25 cellular contexts compared by ENCODE assay signal in the genomic region with DNA sequence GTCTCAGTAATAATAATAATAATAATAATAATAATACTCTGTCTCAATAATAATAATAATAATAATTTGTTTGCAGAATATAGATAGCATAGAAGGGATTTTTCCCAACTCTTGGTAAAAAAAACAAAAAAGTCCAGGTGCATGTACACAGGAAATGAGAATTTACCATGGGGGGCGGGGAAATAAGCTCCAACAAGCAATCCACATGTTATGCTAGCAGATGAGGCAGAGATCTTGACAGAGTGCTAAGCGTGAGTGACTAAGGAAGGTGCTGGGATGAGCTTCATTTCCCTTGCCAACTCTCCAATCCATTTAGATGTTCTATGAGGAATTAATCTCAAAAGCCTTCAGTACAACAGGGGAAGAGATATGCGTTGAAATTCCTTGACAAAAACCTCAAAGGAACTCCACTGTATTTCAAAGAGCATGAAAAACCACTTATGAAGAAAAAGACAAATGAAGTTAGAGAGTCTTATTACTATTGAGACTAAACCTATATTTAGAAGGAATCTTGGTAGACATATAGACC. TPM values are rescaled to one million over a fixed set of nuclear protein-coding genes. Genes with fewer than 3 reads are reported as not detected.
DNase-seq lines count a peak whose midpoint lies in the region; ATAC-seq, FAIRE-seq and TF ChIP-seq lines count a peak whose summit lies in the region.
"Had no signal": no experiment of that assay in that cellular context is flagged by ENCODE, and none has a peak within 500 bp of the region (broad histone marks: within the 10 kb centered on the region; RNA-seq: fewer than 3 reads in every experiment).

No MANE protein-coding gene starts in this region.

- no peak overlapping the region for H3K4me2 ChIP-seq in K562 (ENCODE audit: insufficient read depth, low read length)
- H3K4me2 ChIP-seq in osteoblast (ENCODE audit: insufficient read depth, low read length), result no peak overlapping the region
- H3K4me2 ChIP-seq: A549 had no signal

- in situ Hi-C loops in K562 (cut with MboI), result no loop called here

- no peak for FAIRE-seq in K562 (lab: Jason Lieb, UNC)
- FAIRE-seq: A549, G401.6, GM12892, H1 had no signal

- no peak for TF ChIP-seq POLR2A in breast epithelium (IDR thresholded peaks at IDR 0.05)
- TF ChIP-seq POLR2A in K562 (conservative IDR thresholded peaks at IDR 0.05), result no peak

- H4K20me1 ChIP-seq in K562 (replicated peaks; ENCODE audit: control insufficient read depth, insufficient read depth, low read length) (no peaks in the 10 kb centered on the region), osteoblast (ENCODE audit: insufficient read depth, low read length) (no peaks in the 10 kb centered on the region)

- H3K4me3 Mint-ChIP-seq in MCF 10A (ENCODE audit: unreplicated experiment), result no peak overlapping the region
- H3K4me3 Mint-ChIP-seq in activated CD8-positive, alpha-beta memory T cell treated with anti-CD3 and anti-CD28 coated beads, Interleukin-2, amount 10 ng/mL, durations not matched to agents 7 days and 5 days, result no peak overlapping the region
- H3K4me3 Mint-ChIP-seq in activated T-cell treated with anti-CD3 and anti-CD28 coated beads, Interleukin-2, amount 50 U/mL, for 24 hours, result no peak overlapping the region
- H3K4me3 Mint-ChIP-seq: CD4-positive, alpha-beta memory T cell had no signal

- H3K9ac ChIP-seq in K562 (ENCODE audit: insufficient read depth in 1 of 2, low read depth in 2 of 2, low read length in 2 of 2), result no peak overlapping the region
- H3K9ac ChIP-seq: GM23248 had no signal

- H3K36me3 Mint-ChIP-seq in MCF 10A (ENCODE audit: insufficient read depth, unreplicated experiment), result peaks cover 51% of the 10 kb centered on the region
- H3K36me3 Mint-ChIP-seq in activated CD8-positive, alpha-beta memory T cell treated with anti-CD3 and anti-CD28 coated beads, Interleukin-2, amount 10 ng/mL, durations not matched to agents 7 days and 5 days, result no peaks in the 10 kb centered on the region
- H3K36me3 Mint-ChIP-seq in activated T-cell treated with anti-CD3 and anti-CD28 coated beads, Interleukin-2, amount 50 U/mL, for 24 hours (ENCODE audit: low read depth), result no peaks in the 10 kb centered on the region
- H3K36me3 Mint-ChIP-seq: CD4-positive, alpha-beta memory T cell had no signal

- no peak for TF ChIP-seq EP300 in K562 (IDR thresholded peaks at IDR 0.05; ENCODE audit: low read length)

- intact Hi-C loops in MCF 10A (cut with micrococcal nuclease) (loop anchor here (5.0 kb wide), 1 partner anchor 43 kb away; a partner anchor contains a TSS), breast epithelium (cut with DNase I; ENCODE audit: low total_unique reads) (no loop called here), K562 (cut with micrococcal nuclease) (loop anchor here (5.0 to 10.0 kb wide), 2 partner anchors 48 to 311 kb away; a partner anchor contains a TSS)

- H2AFZ ChIP-seq in K562 (ENCODE audit: low read depth, low read length) (no peak overlapping the region), osteoblast (ENCODE audit: low read length) (no peak overlapping the region)
- H2AFZ ChIP-seq: GM23248 had no signal

- no peaks in the 10 kb centered on the region for H3K9me1 ChIP-seq in K562 (ENCODE audit: control insufficient read depth, insufficient read depth, low read length)

- H3K9me3 ChIP-seq in breast epithelium, result no peaks in the 10 kb centered on the region
- no peaks in the 10 kb centered on the region for H3K9me3 ChIP-seq in KOPT-K1 (ENCODE audit: insufficient read depth, low read length, poor library complexity, severe bottlenecking)
- no peaks in the 10 kb centered on the region for H3K9me3 ChIP-seq in K562 (replicated peaks; ENCODE audit: control insufficient read depth, insufficient read depth, low read depth, low read length)
- H3K9me3 ChIP-seq in osteoblast (ENCODE audit: low read depth, low read length), result no peaks in the 10 kb centered on the region
- H3K9me3 ChIP-seq: A549, BE2C had no signal

- CTCF ChIA-PET in MCF 10A (lab: Yijun Ruan, JAX), result interaction anchor here (0.6 to 17.3 kb wide), 7 partner anchors 11 to 200 kb away, joined by 3 to 432 read pairs (median 4); no protein-coding TSS in a partner anchor
- CTCF ChIA-PET in K562 (lab: Yijun Ruan, JAX; ENCODE audit: low intra/inter-chr PET ratio), result no interaction called here
- CTCF ChIA-PET in activated CD8-positive, alpha-beta memory T cell treated with anti-CD3 and anti-CD28 coated beads, Interleukin-2, amount 10 ng/mL, durations not matched to agents 7 days and 5 days (lab: Charles Lee), result interaction anchor here (1.2 to 1.3 kb wide), 2 partner anchors 188 to 199 kb away, joined by 3 to 8 read pairs; no protein-coding TSS in a partner anchor

- no peaks in the 10 kb centered on the region for H3K27me3 ChIP-seq in breast epithelium
- no peaks in the 10 kb centered on the region for H3K27me3 ChIP-seq in K562 (ENCODE audit: control insufficient read depth in 2 of 2, insufficient read depth in 2 of 2, low read length in 2 of 2)
- H3K27me3 ChIP-seq in osteoblast (ENCODE audit: insufficient read depth, low read length), result peaks cover 5% of the 10 kb centered on the region
- H3K27me3 ChIP-seq: BE2C had no signal

- 97% methylated on average over 3 of the region's 3 CpGs for WGBS in K562 (ENCODE audit: insufficient coverage, low coverage, missing lambda C conversion rate)

- peak overlapping the region; percentile 50 for H3K27ac Mint-ChIP-seq in MCF 10A (ENCODE audit: low read depth, unreplicated experiment)
- no peak overlapping the region for H3K27ac Mint-ChIP-seq in activated CD8-positive, alpha-beta memory T cell treated with anti-CD3 and anti-CD28 coated beads, Interleukin-2, amount 10 ng/mL, durations not matched to agents 7 days and 5 days
- H3K27ac Mint-ChIP-seq in activated T-cell treated with anti-CD3 and anti-CD28 coated beads, Interleukin-2, amount 50 U/mL, for 24 hours, result no peak overlapping the region
- H3K27ac Mint-ChIP-seq: CD4-positive, alpha-beta memory T cell had no signal

- H3K4me3 ChIP-seq in breast epithelium (no peak overlapping the region), K562 (no peak overlapping the region), osteoblast (ENCODE audit: insufficient read depth, low read length) (no peak overlapping the region)
- H3K4me3 ChIP-seq: A549, GM23248 had no signal

- BruUV-seq in MCF 10A (replicated peaks; lab: Mats Ljungman, UMichigan) (no TSS peak), K562 (replicated peaks; lab: Mats Ljungman, UMichigan) (no TSS peak)

- POLR2A ChIA-PET in MCF 10A (lab: Yijun Ruan, JAX), result interaction anchor here (0.6 to 2.4 kb wide), 4 partner anchors 11 to 135 kb away, joined by 3 to 9 read pairs (median 3); a partner anchor contains a TSS
- POLR2A ChIA-PET in K562 (lab: Yijun Ruan, JAX), result interaction anchor here (0.9 kb wide), 1 partner anchor 10 kb away, joined by 3 read pairs; no protein-coding TSS in a partner anchor

- DNase-seq in MCF 10A (ENCODE audit: unreplicated experiment) (no peak), breast epithelium (ENCODE audit: low spot score in 2 of 2) (no peak), K562 (ENCODE audit: extremely low read depth in 1 of 4, low spot score in 3 of 4) (no peak), osteoblast (ENCODE audit: insufficient read length, low spot score, missing footprints) (peak; percentile 69)
- no peak for DNase-seq in activated CD8-positive, alpha-beta memory T cell treated with anti-CD3 and anti-CD28 coated beads, Interleukin-2, amount 10 ng/mL, durations not matched to agents 7 days and 5 days
- DNase-seq in activated naive CD4-positive, alpha-beta T cell (lab: John Stamatoyannopoulos, UW), result no peak
- DNase-seq in activated T-cell treated with anti-CD3 and anti-CD28 coated beads, Interleukin-2, amount 50 U/mL, for 24 hours, result no peak
- DNase-seq: 8988T; ACHN; AML-193; BE2C; C1 segment of cervical spinal cord; Calu3; CD4-positive, alpha-beta memory T cell; COR-L47; DMS53; DMS79 treated with DMSO at 0.1 percent for 48 hours; GM23248; H7; HCEC 1CT had no signal

- no peaks in the 10 kb centered on the region for H3K4me1 ChIP-seq in breast epithelium
- H3K4me1 ChIP-seq in K562 (replicated peaks in 1 of 2; ENCODE audit: control insufficient read depth in 2 of 2, insufficient read depth in 2 of 2, low read length in 2 of 2), result peaks cover 0 to 16% of the 10 kb centered on the region in 2 experiments; a peak in 2 of 5 replicates
- no peaks in the 10 kb centered on the region for H3K4me1 ChIP-seq in osteoblast (ENCODE audit: insufficient read depth, low read length)
- H3K4me1 ChIP-seq: A549, BE2C had no signal

- ATAC-seq in K562, result no peak
- ATAC-seq in activated CD8-positive, alpha-beta memory T cell treated with anti-CD3 and anti-CD28 coated beads, Interleukin-2, amount 10 ng/mL, durations not matched to agents 7 days and 5 days, result no peak
- ATAC-seq: A549 had no signal

- H3K9me3 Mint-ChIP-seq in MCF 10A (ENCODE audit: unreplicated experiment), result no peaks in the 10 kb centered on the region
- no peaks in the 10 kb centered on the region for H3K9me3 Mint-ChIP-seq in activated CD8-positive, alpha-beta memory T cell treated with anti-CD3 and anti-CD28 coated beads, Interleukin-2, amount 10 ng/mL, durations not matched to agents 7 days and 5 days (ENCODE audit: low read depth)
- H3K9me3 Mint-ChIP-seq in activated T-cell treated with anti-CD3 and anti-CD28 coated beads, Interleukin-2, amount 50 U/mL, for 24 hours, result no peaks in the 10 kb centered on the region
- H3K9me3 Mint-ChIP-seq: CD4-positive, alpha-beta memory T cell had no signal

- H3K79me2 ChIP-seq in K562 (ENCODE audit: control insufficient read depth, insufficient read depth, low read length) (no peaks in the 10 kb centered on the region), osteoblast (ENCODE audit: insufficient read depth, low read length) (no peaks in the 10 kb centered on the region)

- no peak for TF ChIP-seq CTCF in MCF 10A (IDR thresholded peaks at IDR 0.05; ENCODE audit: unreplicated experiment)
- TF ChIP-seq CTCF in breast epithelium (IDR thresholded peaks at IDR 0.05), result no peak
- no peak for TF ChIP-seq CTCF in K562 (IDR thresholded peaks at IDR 0.05 in 2 of 3, conservative IDR thresholded peaks at IDR 0.05 in 1 of 3; ENCODE audit: insufficient read depth in 2 of 3, low read depth in 1 of 3, low read length in 3 of 3)
- TF ChIP-seq CTCF in osteoblast (IDR thresholded peaks at IDR 0.05; ENCODE audit: extremely low read depth, low read depth, low read length), result no peak

- H3K27me3 Mint-ChIP-seq in MCF 10A (ENCODE audit: insufficient read depth, unreplicated experiment), result no peaks in the 10 kb centered on the region
- peaks cover 64% of the 10 kb centered on the region for H3K27me3 Mint-ChIP-seq in activated CD8-positive, alpha-beta memory T cell treated with anti-CD3 and anti-CD28 coated beads, Interleukin-2, amount 10 ng/mL, durations not matched to agents 7 days and 5 days
- peaks cover 43% of the 10 kb centered on the region for H3K27me3 Mint-ChIP-seq in activated T-cell treated with anti-CD3 and anti-CD28 coated beads, Interleukin-2, amount 50 U/mL, for 24 hours

- H3K27ac ChIP-seq in breast epithelium, result no peak overlapping the region
- H3K27ac ChIP-seq in KOPT-K1 (ENCODE audit: low read depth, low read length, poor library complexity, severe bottlenecking), result peak overlapping the region; percentile 84
- H3K27ac ChIP-seq in K562 (ENCODE audit: extremely low read depth, low read depth, low read length), result no peak overlapping the region
- H3K27ac ChIP-seq in osteoblast (ENCODE audit: low read depth, low read length), result no peak overlapping the region
- H3K27ac ChIP-seq: A549, GM23248 had no signal

- TF ChIP-seq RAD21 in K562 (CRISPR knock-in tag; conservative IDR thresholded peaks at IDR 0.05 in 1 of 2, IDR thresholded peaks at IDR 0.05 in 1 of 2), result no peak

- no peaks in the 10 kb centered on the region for H3K36me3 ChIP-seq in breast epithelium
- H3K36me3 ChIP-seq in KOPT-K1 (ENCODE audit: insufficient read depth, low read length), result no peaks in the 10 kb centered on the region
- peaks cover 80% of the 10 kb centered on the region for H3K36me3 ChIP-seq in K562 (ENCODE audit: control insufficient read depth, insufficient read depth, low read length)
- no peaks in the 10 kb centered on the region for H3K36me3 ChIP-seq in osteoblast (ENCODE audit: insufficient read depth, low read length)

- peaks cover 17% of the 10 kb centered on the region for H3K4me1 Mint-ChIP-seq in MCF 10A (ENCODE audit: insufficient read depth, unreplicated experiment)
- peaks cover 13% of the 10 kb centered on the region for H3K4me1 Mint-ChIP-seq in activated CD8-positive, alpha-beta memory T cell treated with anti-CD3 and anti-CD28 coated beads, Interleukin-2, amount 10 ng/mL, durations not matched to agents 7 days and 5 days
- H3K4me1 Mint-ChIP-seq in activated T-cell treated with anti-CD3 and anti-CD28 coated beads, Interleukin-2, amount 50 U/mL, for 24 hours (ENCODE audit: low read depth), result peaks cover 6% of the 10 kb centered on the region

RNA-seq across cellular contexts. Expression of a gene that starts 44.9 kb away (rescaled TPM):
- total RNA-seq in MCF 10A (2022) (35.0 and 49.4 TPM in 2 replicates), breast epithelium (10 to 100 TPM; 27.5 to 33.3 (median 29.7) TPM), K562 (2014; rRNA removed) (14.4 and 14.7 TPM in 2 replicates), K562 (2014; rRNA removed; fragmentation: Illumina TruSeq; extraction: Trizol) (18.5 and 21.2 TPM in 2 replicates), K562 (2015; rRNA removed; fragmentation: Illumina TruSeq; extraction: Trizol) (16.4 and 18.0 TPM in 2 replicates), K562 (2021) (20.9 and 22.8 TPM in 2 replicates), osteoblast (35.8 and 37.4 TPM in 2 replicates)
- total RNA-seq in K562 (2011; cell fraction: chromatin; rRNA removed; ENCODE audit: low replicate concordance), result 13.8 and 20.8 TPM in 2 replicates
- total RNA-seq in K562 (2011; cell fraction: nucleolus; rRNA removed), result 3.3 and 5.3 TPM in 2 replicates
- 8.1 and 12.6 TPM in 2 replicates for total RNA-seq in K562 (2011; cell fraction: nucleoplasm; rRNA removed)
- polyA plus RNA-seq in K562 (2011; rRNA removed) (21.9 and 23.6 TPM in 2 replicates), K562 (2014; fragmentation: Illumina TruSeq; extraction: Trizol) (13.0 and 14.6 TPM in 2 replicates), K562 (2014; fragmentation: Nextera tagmentation; extraction: Ambion mirVana) (1 to 10 TPM; 3.4 to 5.2 TPM), K562 (2014; rRNA removed) (12.9 and 15.5 TPM in 2 replicates)
- 15.7 and 21.9 TPM in 2 replicates for polyA plus RNA-seq in K562 (2011; cell fraction: cytosol; rRNA removed)
- 12.3 and 14.5 TPM in 2 replicates for polyA plus RNA-seq in K562 (2011; cell fraction: nucleus; rRNA removed)
- polyA plus RNA-seq in K562 (2012), result 8.3 and 10.1 TPM in 2 replicates
- polyA minus RNA-seq in K562 (2011; rRNA and poly(A)+ RNA removed), result 44.1 and 54.7 TPM in 2 replicates
- 18.2 and 35.0 TPM in 2 replicates for polyA minus RNA-seq in K562 (2011; cell fraction: cytosol; rRNA and poly(A)+ RNA removed)
- 4.4 and 8.8 TPM in 2 replicates for polyA minus RNA-seq in K562 (2011; cell fraction: nucleus; rRNA and poly(A)+ RNA removed)
- 10 to 100 TPM; 32.2 to 34.7 TPM for total RNA-seq in activated CD8-positive, alpha-beta memory T cell treated with anti-CD3 and anti-CD28 coated beads, Interleukin-2, amount 10 ng/mL, durations not matched to agents 7 days and 5 days
